9 cellular contexts compared by ENCODE assay signal in the genomic region with DNA sequence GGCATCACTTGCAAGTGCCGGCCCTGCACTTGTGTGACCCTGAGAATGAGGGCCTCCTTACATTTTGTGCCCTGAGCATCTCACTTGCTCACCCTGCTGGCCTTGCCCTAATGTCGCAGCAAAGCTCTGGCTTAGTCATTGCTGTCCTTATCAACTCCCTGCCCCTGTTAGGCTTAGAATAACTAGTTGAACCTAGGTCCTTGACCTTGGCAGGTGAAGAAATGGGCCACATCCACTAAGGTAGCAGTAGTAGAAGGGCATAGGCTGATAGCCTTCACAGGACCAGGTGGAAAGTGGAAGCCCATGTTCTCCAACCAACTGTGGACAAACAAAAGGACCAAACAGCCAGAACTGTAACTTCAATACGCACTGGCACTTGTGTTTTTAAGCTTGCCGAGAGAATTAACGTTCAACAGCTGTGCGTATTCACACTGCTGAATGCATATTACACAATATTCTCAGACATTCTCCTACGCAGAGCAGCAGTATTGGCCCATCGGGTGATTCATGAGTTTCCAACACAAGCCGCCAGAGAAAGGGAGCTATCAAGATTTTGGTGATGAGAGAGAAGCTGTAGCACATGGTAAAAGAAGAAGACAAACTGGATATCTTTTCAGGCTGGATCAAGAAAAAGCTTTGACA. TPM values are rescaled to one million over a fixed set of nuclear protein-coding genes. Genes with fewer than 3 reads are reported as not detected.
DNase-seq lines count a peak whose midpoint lies in the region; ATAC-seq, FAIRE-seq and TF ChIP-seq lines count a peak whose summit lies in the region.
"Had no signal": no experiment of that assay in that cellular context is flagged by ENCODE, and none has a peak within 500 bp of the region (broad histone marks: within the 10 kb centered on the region; RNA-seq: fewer than 3 reads in every experiment).

No MANE protein-coding gene starts in this region.

- POLR2A ChIA-PET in BJ (lab: Charles Lee) = no interaction called here
- POLR2A ChIA-PET in HepG2 (lab: Yijun Ruan, JAX) = no interaction called here

- no peaks in the 10 kb centered on the region for H3K9me3 ChIP-seq in HepG2 (ENCODE audit: low read length)
- H3K9me3 ChIP-seq: tibial nerve had no signal

- H3K27ac Mint-ChIP-seq in brain = peak overlapping the region in 4 of 5 experiments; percentile 2 to 91 (median 50)

- no peak overlapping the region for H3K4me3 ChIP-seq in BJ (ENCODE audit: low read depth, low read length)
- H3K4me3 ChIP-seq in HepG2 (replicated peaks in 1 of 3; ENCODE audit: insufficient read depth in 1 of 3, low read depth in 2 of 3, low read length in 3 of 3) = no peak overlapping the region
- H3K4me3 ChIP-seq: tibial nerve had no signal

- no peak overlapping the region for H3K4me2 ChIP-seq in HepG2 (ENCODE audit: low read depth, low read length)

- CTCF ChIA-PET in BJ (lab: Yijun Ruan, JAX) (interaction anchor here (0.6 to 1.5 kb wide), 8 partner anchors 20 to 733 kb away, joined by 3 to 5 read pairs (median 3); no protein-coding TSS in a partner anchor), HepG2 (lab: Yijun Ruan, JAX; ENCODE audit: low intra/inter-chr PET ratio, low total read pairs) (no interaction called here)

- TF ChIP-seq EP300 in HepG2 (IDR thresholded peaks at IDR 0.05; ENCODE audit: low read depth in 2 of 2, low read length in 2 of 2) (no peak), HepG2 (CRISPR knock-in tag; IDR thresholded peaks at IDR 0.05; ENCODE audit: borderline replicate concordance) (no peak)

- peaks cover 0 to 5% (median 0%) of the 10 kb centered on the region in 5 experiments for H3K9me3 Mint-ChIP-seq in brain

- no peaks in the 10 kb centered on the region for H3K79me2 ChIP-seq in HepG2 (ENCODE audit: insufficient read depth, low read length)

- H3K4me1 ChIP-seq in HepG2 (ENCODE audit: insufficient read depth, low read length) = peaks cover 12% of the 10 kb centered on the region; the same call in 1 of the 2 replicates

- 12% methylated on average over 8 of the region's 9 CpGs for WGBS in HepG2 (ENCODE audit: low lambda C conversion rate)

- TF ChIP-seq POLR2A in HepG2 (IDR thresholded peaks at IDR 0.05; ENCODE audit: insufficient read depth in 1 of 2, low read depth in 2 of 2, low read length in 2 of 2) = no peak

- no peaks in the 10 kb centered on the region for H3K27me3 Mint-ChIP-seq in brain

- FAIRE-seq in HepG2 (lab: Jason Lieb, UNC) = peak; percentile 48

- H3K27me3 ChIP-seq in BJ (ENCODE audit: control insufficient read depth, insufficient read depth, low read length) = no peaks in the 10 kb centered on the region
- H3K27me3 ChIP-seq in HepG2 (ENCODE audit: control insufficient read depth in 1 of 2, insufficient read depth in 2 of 2, low read length in 2 of 2) = peaks cover 0 to 5% of the 10 kb centered on the region in 2 experiments; a peak in 2 of 5 replicates
- H3K27me3 ChIP-seq: tibial nerve had no signal

- no TSS peak for BruUV-seq in HepG2 (replicated peaks; lab: Mats Ljungman, UMichigan)

- H3K9ac ChIP-seq in HepG2 (ENCODE audit: insufficient read depth, low read depth, low read length) = no peak overlapping the region

- H2AFZ ChIP-seq in HepG2 (ENCODE audit: low read length) = no peak overlapping the region

- DNase-seq in BJ (ENCODE audit: low read depth) = peak; percentile 60
- DNase-seq in OCI-M1 (lab: John Stamatoyannopoulos, UW) = peak; percentile 44
- peak; percentile 8 for DNase-seq in HepG2 (ENCODE audit: low spot score)
- no peak for DNase-seq in NCI-H1436 (lab: John Stamatoyannopoulos, UW)

- H3K4me3 Mint-ChIP-seq in brain = no peak overlapping the region

- H3K36me3 ChIP-seq in BJ (ENCODE audit: control insufficient read depth, insufficient read depth, low read length) (no peaks in the 10 kb centered on the region), HepG2 (replicated peaks in 1 of 2; ENCODE audit: control insufficient read depth in 1 of 2, insufficient read depth in 2 of 2, low read length in 2 of 2) (no peaks in the 10 kb centered on the region)
- H3K36me3 ChIP-seq: tibial nerve had no signal

- intact Hi-C loops in HepG2 (cut with micrococcal nuclease; ENCODE audit: unreplicated experiment) = no loop called here

- peak; percentile 34 for TF ChIP-seq CTCF in BJ (IDR thresholded peaks at IDR 0.05; ENCODE audit: insufficient read depth, low read depth, low read length)
- peak in 1 of 2 experiments; percentile 24 for TF ChIP-seq CTCF in brain (conservative IDR thresholded peaks at IDR 0.05)
- TF ChIP-seq CTCF in HepG2 (CRISPR knock-in tag; IDR thresholded peaks at IDR 0.05) = peak; percentile 48

- in situ Hi-C loops in HepG2 (cut with HindIII; ENCODE audit: extremely low pct_ligation_motif_present, low pct_unique_long_range_greater_than_20kb) = no loop called here

- no peaks in the 10 kb centered on the region for H3K36me3 Mint-ChIP-seq in brain

- TF ChIP-seq RAD21 in HepG2 (CRISPR knock-in tag; IDR thresholded peaks at IDR 0.05) = no peak

- H3K27ac ChIP-seq in HepG2 (ENCODE audit: extremely low read length, insufficient read depth, low read length) = no peak overlapping the region

- H4K20me1 ChIP-seq in HepG2 (ENCODE audit: insufficient read depth, low read length) = no peaks in the 10 kb centered on the region

- ATAC-seq in GM18867 (IDR thresholded peaks at IDR 0.05; ENCODE audit: unreplicated experiment) (peak; percentile 55), HepG2 (peak; percentile 75), HG02973 (IDR thresholded peaks at IDR 0.05; ENCODE audit: unreplicated experiment) (no peak), GM21447 (IDR thresholded peaks at IDR 0.05; ENCODE audit: unreplicated experiment) (no peak)

- peaks cover 42% of the 10 kb centered on the region for H3K4me1 Mint-ChIP-seq in brain

TF ChIP-seq in HepG2, 621 proteins besides CTCF, POLR2A, EP300 and RAD21:
- TF ChIP-seq SMC3 (IDR thresholded peaks at IDR 0.05; ENCODE audit: low read length) = peak; percentile 4; the same call in 1 of the 2 replicates
- TF ChIP-seq NCOA2 (CRISPR knock-in tag; IDR thresholded peaks at IDR 0.05) = no peak
- peak; percentile 42; the same call in 1 of the 2 replicates for TF ChIP-seq STAG1 (CRISPR knock-in tag; IDR thresholded peaks at IDR 0.05)
- TF ChIP-seq, protein P1, sequence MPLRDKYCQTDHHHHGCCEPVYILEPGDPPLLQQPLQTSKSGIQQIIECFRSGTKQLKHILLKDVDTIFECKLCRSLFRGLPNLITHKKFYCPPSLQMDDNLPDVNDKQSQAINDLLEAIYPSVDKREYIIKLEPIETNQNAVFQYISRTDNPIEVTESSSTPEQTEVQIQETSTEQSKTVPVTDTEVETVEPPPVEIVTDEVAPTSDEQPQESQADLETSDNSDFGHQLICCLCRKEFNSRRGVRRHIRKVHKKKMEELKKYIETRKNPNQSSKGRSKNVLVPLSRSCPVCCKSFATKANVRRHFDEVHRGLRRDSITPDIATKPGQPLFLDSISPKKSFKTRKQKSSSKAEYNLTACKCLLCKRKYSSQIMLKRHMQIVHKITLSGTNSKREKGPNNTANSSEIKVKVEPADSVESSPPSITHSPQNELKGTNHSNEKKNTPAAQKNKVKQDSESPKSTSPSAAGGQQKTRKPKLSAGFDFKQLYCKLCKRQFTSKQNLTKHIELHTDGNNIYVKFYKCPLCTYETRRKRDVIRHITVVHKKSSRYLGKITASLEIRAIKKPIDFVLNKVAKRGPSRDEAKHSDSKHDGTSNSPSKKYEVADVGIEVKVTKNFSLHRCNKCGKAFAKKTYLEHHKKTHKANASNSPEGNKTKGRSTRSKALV (CRISPR knock-in tag; IDR thresholded peaks at IDR 0.05) = no peak
- peak; percentile 57 for TF ChIP-seq CEBPB (IDR thresholded peaks at IDR 0.05; ENCODE audit: borderline replicate concordance, low read depth, low read length)
- TF ChIP-seq NR2F1 (CRISPR knock-in tag; IDR thresholded peaks at IDR 0.05) = no peak

RNA-seq across cellular contexts. Expression of a gene that starts 27.7 kb away (rescaled TPM):
- polyA plus RNA-seq in BJ (2011; rRNA removed) = 3.1 and 4.9 TPM in 2 replicates
- 4.1 and 5.2 TPM in 2 replicates for polyA minus RNA-seq in BJ (2011; rRNA and poly(A)+ RNA removed)
- polyA plus RNA-seq in brain (ENCODE audit: insufficient read depth, low read depth, low replicate concordance) = 8.7 TPM
- 5.2 and 11.3 TPM in 2 replicates for total RNA-seq in HepG2 (2016; rRNA removed; fragmentation: Illumina TruSeq; extraction: Trizol)
- total RNA-seq in HepG2 (2016; cell fraction: cytosol; rRNA removed; fragmentation: Illumina TruSeq; extraction: Trizol; ENCODE audit: low read depth) = 0.30 and 0.44 TPM in 2 replicates
- 4.6 and 10.3 TPM in 2 replicates for total RNA-seq in HepG2 (2016; cell fraction: insoluble cytoplasmic fraction; rRNA removed; fragmentation: Illumina TruSeq; extraction: Trizol)
- total RNA-seq in HepG2 (2016; cell fraction: membrane; rRNA removed; fragmentation: Illumina TruSeq; extraction: Trizol) = 2.2 and 2.3 TPM in 2 replicates
- total RNA-seq in HepG2 (2016; cell fraction: nucleus; rRNA removed; fragmentation: Illumina TruSeq; extraction: Trizol) = 10.6 and 12.9 TPM in 2 replicates
- polyA plus RNA-seq in HepG2 (2011; rRNA removed) = 3.3 and 3.5 TPM in 2 replicates
- polyA plus RNA-seq in HepG2 (2011; cell fraction: cytosol; rRNA removed) = 2.2 and 2.7 TPM in 2 replicates
- 1.7 and 1.8 TPM in 2 replicates for polyA plus RNA-seq in HepG2 (2011; cell fraction: nucleus; rRNA removed)
- polyA plus RNA-seq in HepG2 (2012) = 2.2 and 3.3 TPM in 2 replicates
- 0.94 and 1.1 TPM in 2 replicates for polyA plus RNA-seq in HepG2 (2016; cell fraction: cytosol; fragmentation: Illumina TruSeq; extraction: Trizol; ENCODE audit: low read depth)
- polyA plus RNA-seq in HepG2 (2016; cell fraction: insoluble cytoplasmic fraction; fragmentation: Illumina TruSeq; extraction: Trizol; ENCODE audit: low read depth) = 4.4 and 4.6 TPM in 2 replicates
- polyA plus RNA-seq in HepG2 (2016; cell fraction: membrane; fragmentation: Illumina TruSeq; extraction: Trizol; ENCODE audit: low read depth) = 1.9 and 2.4 TPM in 2 replicates
- polyA plus RNA-seq in HepG2 (2016; cell fraction: nucleus; fragmentation: Illumina TruSeq; extraction: Trizol; ENCODE audit: insufficient read depth, low read depth) = 15.1 and 17.0 TPM in 2 replicates
- 7.4 and 47.2 TPM in 2 replicates for polyA minus RNA-seq in HepG2 (2011; rRNA and poly(A)+ RNA removed; ENCODE audit: low replicate concordance)
- 2.9 and 5.4 TPM in 2 replicates for polyA minus RNA-seq in HepG2 (2011; cell fraction: cytosol; rRNA and poly(A)+ RNA removed)
- polyA minus RNA-seq in HepG2 (2011; cell fraction: nucleus; rRNA and poly(A)+ RNA removed) = 3.1 and 3.5 TPM in 2 replicates

Comparison
In these comparisons a context has a peak if more than half of its experiments do, and no peak if none do; other contexts are left out.
1. ATAC-seq: peak in GM18867 (single experiment) and HepG2 (single experiment); none in HG02973 (single experiment) and GM21447 (single experiment).